Comparison of ENCODE assay signal across 8 cellular contexts in genomic region chr2:201257941-201258665, GRCh38. TPM values are rescaled to one million over a fixed set of nuclear protein-coding genes. Genes with fewer than 3 reads are reported as not detected.
DNase-seq lines count a peak whose midpoint lies in the region; ATAC-seq and TF ChIP-seq lines count a peak whose summit lies in the region.

No MANE protein-coding gene starts in this region.

- peak overlapping the region; percentile 65 for H2BK120ac ChIP-seq in mesenchymal stem cell (ENCODE audit: low read depth, low read length)

- peaks cover 14% of the 10 kb centered on the region for H3K79me1 ChIP-seq in mesenchymal stem cell (replicated peaks; ENCODE audit: low read length, poor library complexity, severe bottlenecking)

- H3K18ac ChIP-seq in mesenchymal stem cell (ENCODE audit: low read depth in 1 of 2, low read length in 2 of 2), result peak overlapping the region; percentile 56 to 92

- peak overlapping the region in 1 of 2 experiments; percentile 70 for H2BK12ac ChIP-seq in mesenchymal stem cell (ENCODE audit: low read length in 2 of 2)

- peak overlapping the region; percentile 50 for H2AK5ac ChIP-seq in mesenchymal stem cell (ENCODE audit: low read length, severe bottlenecking)

- 2% methylated on average over 10 of the region's 11 CpGs for WGBS in mesenchymal stem cell

- H2AFZ ChIP-seq in mesenchymal stem cell (ENCODE audit: low read depth, low read length), result no peak overlapping the region

- H3K4me1 ChIP-seq in duodenal mucosa (ENCODE audit: control insufficient read depth in 1 of 2, insufficient read depth in 2 of 2, low read length in 2 of 2) (peaks cover 28 to 36% of the 10 kb centered on the region in 2 donors), mesenchymal stem cell (ENCODE audit: control insufficient read depth, insufficient read depth, low read depth, low read length) (peaks cover 19% of the 10 kb centered on the region)

- H3K27me3 ChIP-seq in duodenal mucosa (ENCODE audit: control insufficient read depth in 1 of 2, insufficient read depth in 2 of 2, low read length in 2 of 2), result no peaks in the 10 kb centered on the region
- H3K27me3 ChIP-seq in mesenchymal stem cell (ENCODE audit: control insufficient read depth in 1 of 2, insufficient read depth in 1 of 2, low read length in 2 of 2), result no peaks in the 10 kb centered on the region

- H3K27ac ChIP-seq in duodenal mucosa (ENCODE audit: low read depth, low read length), result peak overlapping the region; percentile 93
- H3K27ac ChIP-seq in mesenchymal stem cell (ENCODE audit: low read length, poor library complexity, severe bottlenecking), result peak overlapping the region; percentile 98

- H3K4ac ChIP-seq in mesenchymal stem cell (ENCODE audit: low read depth in 1 of 2, low read length in 2 of 2), result peak overlapping the region; percentile 55 to 81

- H2BK5ac ChIP-seq in mesenchymal stem cell (ENCODE audit: low read depth, low read length, poor library complexity, severe bottlenecking), result peak overlapping the region; percentile 92

- peak overlapping the region; percentile 76 to 90 for H3K9ac ChIP-seq in duodenal mucosa (ENCODE audit: low read depth in 1 of 2, low read length in 2 of 2)
- H3K9ac ChIP-seq in mesenchymal stem cell (ENCODE audit: low read length), result peak overlapping the region; percentile 93

- H4K91ac ChIP-seq in mesenchymal stem cell (ENCODE audit: low read length), result peak overlapping the region; percentile 79

- peak; percentile 56 for ATAC-seq in HG02870 (IDR thresholded peaks at IDR 0.05; ENCODE audit: unreplicated experiment)

- peak; percentile 22 for TF ChIP-seq CTCF in GM13977 (IDR thresholded peaks at IDR 0.05; ENCODE audit: extremely low read depth, insufficient read depth, missing control alignments)

- H4K8ac ChIP-seq in mesenchymal stem cell (ENCODE audit: low read length), result peak overlapping the region; percentile 70

- H2BK15ac ChIP-seq in mesenchymal stem cell (ENCODE audit: low read depth, poor library complexity, severe bottlenecking), result peak overlapping the region; percentile 98

- H3K23ac ChIP-seq in mesenchymal stem cell (ENCODE audit: low read length in 2 of 2), result no peak overlapping the region

- peak overlapping the region in 1 of 2 experiments; percentile 10 for H3K14ac ChIP-seq in mesenchymal stem cell (ENCODE audit: low read length in 2 of 2)

- no peaks in the 10 kb centered on the region for H3K9me3 ChIP-seq in duodenal mucosa (ENCODE audit: control insufficient read depth in 1 of 2, low read length in 2 of 2)
- H3K9me3 ChIP-seq in mesenchymal stem cell (ENCODE audit: control insufficient read depth, low read length), result no peaks in the 10 kb centered on the region

- H3K36me3 ChIP-seq in duodenal mucosa (ENCODE audit: control insufficient read depth in 1 of 2, insufficient read depth in 2 of 2, low read length in 2 of 2) (no peaks in the 10 kb centered on the region), mesenchymal stem cell (ENCODE audit: control insufficient read depth in 1 of 2, insufficient read depth in 2 of 2, low read depth in 1 of 2, low read length in 2 of 2) (no peaks in the 10 kb centered on the region)

- DNase-seq in GM13977 (ENCODE audit: low spot score) (peak; percentile 60), NCI-H2196 (lab: John Stamatoyannopoulos, UW; ENCODE audit: unreplicated experiment) (peak; percentile 76), mesenchymal stem cell (peak; percentile 89), cerebellum (ENCODE audit: low spot score) (no peak)
- DNase-seq in activated CD4-positive, alpha-beta T cell treated with anti-CD3 and anti-CD28 coated beads, Interleukin-2, amount 50 U/mL, for 4 hours, result peak; percentile 84 to 86
- peak; percentile 88 for DNase-seq in stimulated activated CD8-positive, alpha-beta memory T cell treated with anti-CD3 and anti-CD28 coated beads, Interleukin-15, amount 100 ng/mL, for 48 hours (ENCODE audit: low read depth in 2 of 2)

- H3K4me3 ChIP-seq in duodenal mucosa (ENCODE audit: low read depth in 1 of 2, low read length in 2 of 2) (peak overlapping the region; percentile 68 to 89), mesenchymal stem cell (ENCODE audit: insufficient read depth in 1 of 2, low read depth in 1 of 2, low read length in 2 of 2) (peak overlapping the region; percentile 57 to 89)

- peak overlapping the region; percentile 73 for H3K4me2 ChIP-seq in mesenchymal stem cell (ENCODE audit: low read length, poor library complexity, severe bottlenecking)

- in situ Hi-C loops in GM13977 (cut with MboI; ENCODE audit: low pct_unique_long_range_greater_than_20kb, low sequenced_read_pairs, unreplicated experiment), result no loop called here

RNA-seq across cellular contexts. Expression of gene CASP8, which starts 2.2 kb away (rescaled TPM):
- polyA plus RNA-seq in mesenchymal stem cell (2013, experiment 1 of 2), result 12.5 TPM
- 10.6 TPM for polyA plus RNA-seq in mesenchymal stem cell (2013, experiment 2 of 2)
- total RNA-seq in cerebellum, result 2.7 TPM
